In genomic region chr17:73231841-73232586, GRCh38 we compare ENCODE assay signal across 8 cellular contexts. TPM values are rescaled to one million over a fixed set of nuclear protein-coding genes. Genes with fewer than 3 reads are reported as not detected.
DNase-seq lines count a peak whose midpoint lies in the region; ATAC-seq and TF ChIP-seq lines count a peak whose summit lies in the region.

No MANE protein-coding gene starts in this region.

- CTCF ChIA-PET in IMR-90 (lab: Yijun Ruan, JAX) = interaction anchor here (1.0 to 1.3 kb wide), 3 partner anchors 79 to 671 kb away, joined by 3 read pairs; no protein-coding TSS in a partner anchor
- CTCF ChIA-PET in OCI-LY7 (lab: Charles Lee; ENCODE audit: unreplicated experiment) = interaction anchor here (0.6 to 2.8 kb wide), 2 partner anchors 504 to 506 kb away, joined by 4 to 9 read pairs; no protein-coding TSS in a partner anchor

- POLR2A ChIA-PET in IMR-90 (lab: Charles Lee; ENCODE audit: unreplicated experiment) (interaction anchor here (0.6 kb wide), 1 partner anchor 37 kb away, joined by 4 read pairs; no protein-coding TSS in a partner anchor), OCI-LY7 (lab: Charles Lee) (interaction anchor here (0.5 to 3.3 kb wide), 10 partner anchors 9 to 1712 kb away, joined by 3 to 19 read pairs (median 6); no protein-coding TSS in a partner anchor)

- dilution Hi-C loops in IMR-90 (cut with HindIII; ENCODE audit: low sequenced_read_pairs, unreplicated experiment) = no loop called here

- peak; percentile 17; the same call in 1 of the 2 replicates for TF ChIP-seq RAD21 in IMR-90 (IDR thresholded peaks at IDR 0.05; ENCODE audit: low read length)

- 0 out of 2 replicates have a peak, but pooled peaks have one; percentile 20 for TF ChIP-seq POLR2A in IMR-90 (IDR thresholded peaks at IDR 0.05; ENCODE audit: low read depth, low read length)

- peak overlapping the region; percentile 93 for H3K9ac ChIP-seq in IMR-90 (ENCODE audit: low read depth, low read length)

- H3K4me2 ChIP-seq in IMR-90 (ENCODE audit: low read depth, low read length) = peak overlapping the region; percentile 78
- H3K4me2 ChIP-seq in OCI-LY7 (ENCODE audit: low read length) = peak overlapping the region; percentile 87

- WGBS in IMR-90 (ENCODE audit: extremely low coverage in 2 of 2, insufficient read length in 1 of 2), 2 experiments = 0% methylated on average over 11 of the region's 63 CpGs; no CpG with 5 or more reads in 1 of the 2 experiments

- H3K79me1 ChIP-seq in IMR-90 (ENCODE audit: low read depth in 1 of 2, low read length in 2 of 2) = peaks cover 38 to 62% of the 10 kb centered on the region in 2 experiments; a peak in 3 of 4 replicates

- H3K4me3 ChIP-seq in IMR-90 (ENCODE audit: insufficient read depth, low read depth, low read length) (peak overlapping the region; percentile 82), OCI-LY7 (ENCODE audit: low read depth, low read length, poor library complexity, severe bottlenecking) (peak overlapping the region; percentile 83), mucosa of descending colon (peak overlapping the region; percentile 91)

- intact Hi-C loops in IMR-90 (cut with micrococcal nuclease) (loop anchor here (2.0 to 5.0 kb wide), 3 partner anchors 39 to 670 kb away; partner anchors contain the start of gene COG1), OCI-LY7 (cut with micrococcal nuclease; ENCODE audit: unreplicated experiment) (loop anchor here (1.0 to 2.0 kb wide), 3 partner anchors 41 to 507 kb away; no protein-coding TSS in a partner anchor), mucosa of descending colon (cut with DNase I, micrococcal nuclease) (no loop called here)

- ATAC-seq in GM21528 (IDR thresholded peaks at IDR 0.05; ENCODE audit: low FRiP score, unreplicated experiment) (peak; percentile 80), IMR-90 (ENCODE audit: low read depth) (peak; percentile 92), mucosa of descending colon (peak; percentile 97)

- peak overlapping the region; percentile 63 for H2AK5ac ChIP-seq in IMR-90 (ENCODE audit: low read depth, low read length)

- peaks cover 6% of the 10 kb centered on the region for H3K36me3 ChIP-seq in IMR-90 (ENCODE audit: control insufficient read depth, insufficient read depth, low read length)
- peaks cover 40% of the 10 kb centered on the region for H3K36me3 ChIP-seq in OCI-LY7 (ENCODE audit: insufficient read depth, low read length)
- no peaks in the 10 kb centered on the region for H3K36me3 ChIP-seq in mucosa of descending colon (ENCODE audit: low read depth)

- no peaks in the 10 kb centered on the region for H3K9me2 ChIP-seq in OCI-LY7 (ENCODE audit: insufficient read depth, low read length)

- no peak overlapping the region for H3K18ac ChIP-seq in IMR-90 (ENCODE audit: low read depth, low read length)

- no peak overlapping the region for H4K5ac ChIP-seq in IMR-90 (ENCODE audit: low read depth, low read length)

- H3K14ac ChIP-seq in IMR-90 (replicated peaks; ENCODE audit: low read depth, low read length) = peak overlapping the region; percentile 82

- peak overlapping the region; percentile 58 for H3K23ac ChIP-seq in IMR-90 (ENCODE audit: low read depth, low read length)

- H4K20me1 ChIP-seq in IMR-90 (ENCODE audit: insufficient read depth, low read length) (peaks cover 11% of the 10 kb centered on the region; the same call in 1 of the 2 replicates), OCI-LY7 (ENCODE audit: insufficient read depth, low read length) (peaks cover 33% of the 10 kb centered on the region)

- DNase-seq in DMS114 treated with DMSO at 0.1 percent for 48 hours (lab: John Stamatoyannopoulos, UW; ENCODE audit: unreplicated experiment) (peak; percentile 92), IMR-90 (peak; percentile 92), OCI-LY7 (ENCODE audit: low spot score) (peak; percentile 99), activated T-cell treated with anti-CD3 and anti-CD28 coated beads for 4 hours (peak; percentile 96), epithelial cell of prostate (ENCODE audit: low read depth, low spot score) (peak; percentile 46), mucosa of descending colon (peak; percentile 97 to 98 (median 98))
- peak; percentile 91 to 94 for DNase-seq in stimulated activated CD8-positive, alpha-beta memory T cell treated with anti-CD3 and anti-CD28 coated beads, Interleukin-4, amount 100 ng/mL, for 1 hour (ENCODE audit: low read depth in 2 of 2, low spot score in 1 of 2)

- H3K56ac ChIP-seq in IMR-90 (ENCODE audit: extremely low read depth, insufficient read depth, low read length) = peak overlapping the region; percentile 94

- peaks cover 74% of the 10 kb centered on the region for H3K79me2 ChIP-seq in OCI-LY7 (ENCODE audit: insufficient read depth, low read depth, low read length)

- in situ Hi-C loops in IMR-90 (cut with MboI; ENCODE audit: low sequenced_read_pairs) = no loop called here

- H3K4me1 ChIP-seq in IMR-90 (ENCODE audit: control insufficient read depth, insufficient read depth, low read length) (peaks cover 12% of the 10 kb centered on the region), OCI-LY7 (ENCODE audit: insufficient read depth, low read length, poor library complexity, severe bottlenecking) (peaks cover 51% of the 10 kb centered on the region), mucosa of descending colon (ENCODE audit: low read depth) (peaks cover 53% of the 10 kb centered on the region)

- BruUV-seq in IMR-90 (replicated peaks; lab: Mats Ljungman, UMichigan) (no TSS peak), OCI-LY7 (replicated peaks; lab: Mats Ljungman, UMichigan) (no TSS peak)

- no peak overlapping the region for H2BK20ac ChIP-seq in IMR-90 (ENCODE audit: low read depth, low read length)

- no peaks in the 10 kb centered on the region for H3K27me3 ChIP-seq in IMR-90 (ENCODE audit: control insufficient read depth, insufficient read depth, low read length)

- H2AK9ac ChIP-seq in IMR-90 (replicated peaks; ENCODE audit: low read depth, low read length, poor library complexity) = peak overlapping the region; percentile 94

- peak overlapping the region; percentile 77 for H3K27ac ChIP-seq in IMR-90 (ENCODE audit: insufficient read depth, low read length)
- H3K27ac ChIP-seq in OCI-LY7 (ENCODE audit: low read depth, low read length, poor library complexity, severe bottlenecking) = peak overlapping the region; percentile 43
- H3K27ac ChIP-seq in epithelial cell of prostate = peak overlapping the region; percentile 67

- H4K91ac ChIP-seq in IMR-90 (ENCODE audit: insufficient read depth, low read depth, low read length) = peak overlapping the region; percentile 82

- TF ChIP-seq CTCF in IMR-90 (conservative IDR thresholded peaks at IDR 0.05; ENCODE audit: low read depth, low read length) (0 out of 2 replicates have a peak, but pooled peaks have one; percentile 11), OCI-LY7 (conservative IDR thresholded peaks at IDR 0.05; ENCODE audit: low read length) (no peak), mucosa of descending colon (IDR thresholded peaks at IDR 0.05) (peak; percentile 29)

- H3K9me1 ChIP-seq in IMR-90 (ENCODE audit: insufficient read depth, low read length) = peaks cover 10% of the 10 kb centered on the region

- peak overlapping the region; percentile 69 for H3K4ac ChIP-seq in IMR-90 (ENCODE audit: low read depth, low read length)

- H2BK5ac ChIP-seq in IMR-90 (ENCODE audit: low read depth, low read length, poor library complexity, severe bottlenecking) = peak overlapping the region; percentile 72

- peak overlapping the region; percentile 97 for H2AFZ ChIP-seq in IMR-90 (replicated peaks; ENCODE audit: low read length, poor library complexity)
- peak overlapping the region; percentile 75 for H2AFZ ChIP-seq in OCI-LY7 (ENCODE audit: low read length)

- peak overlapping the region; percentile 94 for H4K8ac ChIP-seq in IMR-90 (ENCODE audit: low read depth in 2 of 2, low read length in 2 of 2)

- H2BK120ac ChIP-seq in IMR-90 (ENCODE audit: low read depth, low read length) = 0 out of 2 replicates have a peak overlapping the region, but pooled peaks have one; percentile 42

- H2BK15ac ChIP-seq in IMR-90 (ENCODE audit: low read depth, low read length) = peak overlapping the region; percentile 81; the same call in 1 of the 3 replicates

- no peaks in the 10 kb centered on the region for H3K9me3 ChIP-seq in IMR-90 (ENCODE audit: control insufficient read depth, insufficient read depth, low read length)
- no peaks in the 10 kb centered on the region for H3K9me3 ChIP-seq in OCI-LY7 (ENCODE audit: low read length)
- H3K9me3 ChIP-seq in mucosa of descending colon = no peaks in the 10 kb centered on the region

TF ChIP-seq in IMR-90, 13 proteins besides CTCF, POLR2A, EP300 and RAD21:
- TF ChIP-seq SMC3 (IDR thresholded peaks at IDR 0.05; ENCODE audit: low read depth, low read length) (0 out of 2 replicates have a peak, but pooled peaks have one; percentile 16), ELK1 (IDR thresholded peaks at IDR 0.05; ENCODE audit: borderline replicate concordance, low read depth, low read length) (no peak), MAZ (IDR thresholded peaks at IDR 0.05; ENCODE audit: borderline replicate concordance, low read depth, low read length) (peak; percentile 77; the same call in 1 of the 2 replicates)

RNA-seq across cellular contexts. Expression of gene CPSF4L, which starts 29.7 kb away (rescaled TPM):
- not detected in 2 replicates for total RNA-seq in IMR-90 (2012; rRNA removed)
- not detected in 2 replicates for polyA plus RNA-seq in IMR-90 (2012; rRNA removed)
- polyA plus RNA-seq in IMR-90 (2012; cell fraction: cytosol; rRNA removed) = not detected in 2 replicates
- polyA plus RNA-seq in IMR-90 (2012; cell fraction: nucleus; rRNA removed; ENCODE audit: low replicate concordance) = not detected in 2 replicates
- total RNA-seq in OCI-LY7 (2014; rRNA removed; shearing (Covaris generic)) = not detected in 2 replicates
- total RNA-seq in OCI-LY7 (2022) = not detected in 2 replicates
- not detected for total RNA-seq in mucosa of descending colon

RNA-seq across cellular contexts. Expression of gene COG1, which starts 39.2 kb away (rescaled TPM):
- total RNA-seq in IMR-90 (2012; rRNA removed) (14.4 and 18.3 TPM in 2 replicates), OCI-LY7 (2022) (44.1 and 47.5 TPM in 2 replicates), mucosa of descending colon (10 to 100 TPM; 55.7 to 66.0 (median 57.9) TPM)
- 35.1 and 40.2 TPM in 2 replicates for polyA plus RNA-seq in IMR-90 (2012; rRNA removed)
- polyA plus RNA-seq in IMR-90 (2012; cell fraction: cytosol; rRNA removed) = 15.0 and 15.4 TPM in 2 replicates
- 85.9 and 135 TPM in 2 replicates for polyA plus RNA-seq in IMR-90 (2012; cell fraction: nucleus; rRNA removed; ENCODE audit: low replicate concordance)
- total RNA-seq in OCI-LY7 (2014; rRNA removed; shearing (Covaris generic)) = 19.8 and 38.3 TPM in 2 replicates

Comparison
In these comparisons a context has a peak if more than half of its experiments do, and no peak if none do; other contexts are left out.
1. Peak in every context shown above with its lines: DNase-seq, ATAC-seq, H3K4me3 ChIP-seq and H3K27ac ChIP-seq.
2. DNase-seq: peak in every context shown above with its lines; median percentile 99 in OCI-LY7; 98 in mucosa of descending colon; 96 in activated T-cell treated with anti-CD3 and anti-CD28 coated beads for 4 hours; 92 in stimulated activated CD8-positive, alpha-beta memory T cell treated with anti-CD3 and anti-CD28 coated beads, Interleukin-4, amount 100 ng/mL, for 1 hour; 92 in DMS114 treated with DMSO at 0.1 percent for 48 hours; 92 in IMR-90; 46 in epithelial cell of prostate.
3. intact Hi-C loops: an anchor here in IMR-90 (2.0 to 5.0 kb wide) and OCI-LY7 (1.0 to 2.0 kb wide); none called in mucosa of descending colon.